1 cellular context compared by ENCODE assay signal in genomic region chr1:30760596-30761311, GRCh38.
TF ChIP-seq lines count a peak whose summit lies in the region.

No MANE protein-coding gene starts in this region.

TF ChIP-seq in H1, 55 proteins besides CTCF, POLR2A, EP300 and RAD21:
- TF ChIP-seq E2F6 (IDR thresholded peaks at IDR 0.05) (no peak), GABPA (IDR thresholded peaks at IDR 0.05; ENCODE audit: borderline replicate concordance, insufficient read depth, low read length) (no peak), PHF8 (conservative IDR thresholded peaks at IDR 0.05; ENCODE audit: low read depth, low read length) (no peak), TBP (IDR thresholded peaks at IDR 0.05; ENCODE audit: low read depth, low read length) (no peak), POLR2AphosphoS5 (IDR thresholded peaks at IDR 0.05; ENCODE audit: low read depth, low read length) (no peak), NANOG (IDR thresholded peaks at IDR 0.05; ENCODE audit: insufficient read depth, low read depth, low read length, poor library complexity, severe bottlenecking) (no peak), CREB1 (IDR thresholded peaks at IDR 0.05) (no peak), SRF (IDR thresholded peaks at IDR 0.05; ENCODE audit: low read depth, low read length) (no peak), CHD1 (IDR thresholded peaks at IDR 0.05; ENCODE audit: low read depth, low read length) (no peak), ATF2 (IDR thresholded peaks at IDR 0.05; ENCODE audit: low read length) (no peak), BRCA1 (IDR thresholded peaks at IDR 0.05; ENCODE audit: low read depth, low read length) (no peak), SUZ12 (IDR thresholded peaks at IDR 0.05; ENCODE audit: low read length) (no peak), HDAC6 (IDR thresholded peaks at IDR 0.05; ENCODE audit: low read depth, low read length) (no peak), SIN3A (conservative IDR thresholded peaks at IDR 0.05 in 1 of 2, IDR thresholded peaks at IDR 0.05 in 1 of 2; ENCODE audit: low read depth in 1 of 2, low read length in 2 of 2) (no peak), CEBPB (IDR thresholded peaks at IDR 0.05; ENCODE audit: low read depth, low read length) (no peak), SIX5 (IDR thresholded peaks at IDR 0.05; ENCODE audit: low read depth, low read length) (no peak), JUND (IDR thresholded peaks at IDR 0.05; ENCODE audit: low read length) (no peak), YY1 (IDR thresholded peaks at IDR 0.05; ENCODE audit: low read depth, low read length) (no peak), TAF1 (IDR thresholded peaks at IDR 0.05; ENCODE audit: low read depth, low read length) (no peak), POU5F1 (IDR thresholded peaks at IDR 0.05; ENCODE audit: low read depth, low read length) (no peak)
